In genomic region chr16:69563605-69564580, GRCh38 we compare ENCODE assay signal across 8 cellular contexts. TPM values are rescaled to one million over a fixed set of nuclear protein-coding genes. Genes with fewer than 3 reads are reported as not detected.
DNase-seq lines count a peak whose midpoint lies in the region; ATAC-seq and TF ChIP-seq lines count a peak whose summit lies in the region.

No MANE protein-coding gene starts in this region.

- H3K27me3 ChIP-seq in OCI-LY3 (ENCODE audit: low read depth, low read length) (no peaks in the 10 kb centered on the region), hepatocyte (no peaks in the 10 kb centered on the region)

- H3K9me2 ChIP-seq in hepatocyte (replicated peaks; ENCODE audit: insufficient read depth) = no peaks in the 10 kb centered on the region

- H4K20me1 ChIP-seq in OCI-LY3 (ENCODE audit: insufficient read depth, low read length) (peaks cover 11% of the 10 kb centered on the region), hepatocyte (ENCODE audit: insufficient read depth, poor library complexity, severe bottlenecking) (peaks cover 20% of the 10 kb centered on the region)

- peak overlapping the region; percentile 100 for H3K27ac Mint-ChIP-seq in activated T-cell treated with anti-CD3 and anti-CD28 coated beads, Interleukin-2, amount 50 U/mL, for 24 hours

- peak; percentile 43 for ATAC-seq in GM18499 (IDR thresholded peaks at IDR 0.05; ENCODE audit: insufficient read depth, unreplicated experiment)
- peak; percentile 40 for ATAC-seq in HG02870 (IDR thresholded peaks at IDR 0.05; ENCODE audit: unreplicated experiment)

- H2AFZ ChIP-seq in OCI-LY3 (ENCODE audit: low read depth, low read length) = no peak overlapping the region
- peak overlapping the region; percentile 1 for H2AFZ ChIP-seq in hepatocyte

- H3K36me3 Mint-ChIP-seq in activated T-cell treated with anti-CD3 and anti-CD28 coated beads, Interleukin-2, amount 50 U/mL, for 24 hours (ENCODE audit: low read depth) = peaks cover 32% of the 10 kb centered on the region

- H3K36me3 ChIP-seq in OCI-LY3 (replicated peaks; ENCODE audit: low read depth, low read length) = peaks cover 10% of the 10 kb centered on the region
- H3K36me3 ChIP-seq in hepatocyte (replicated peaks; ENCODE audit: insufficient read depth, low read depth) = no peaks in the 10 kb centered on the region

- H3K4me3 Mint-ChIP-seq in activated T-cell treated with anti-CD3 and anti-CD28 coated beads, Interleukin-2, amount 50 U/mL, for 24 hours = peak overlapping the region; percentile 86

- H3K79me2 ChIP-seq in OCI-LY3 (ENCODE audit: low read length) (peaks cover 40% of the 10 kb centered on the region), hepatocyte (peaks cover 44% of the 10 kb centered on the region)

- no peaks in the 10 kb centered on the region for H3K27me3 Mint-ChIP-seq in activated T-cell treated with anti-CD3 and anti-CD28 coated beads, Interleukin-2, amount 50 U/mL, for 24 hours

- no peaks in the 10 kb centered on the region for H3K9me3 ChIP-seq in OCI-LY3 (ENCODE audit: insufficient read depth, low read length)
- no peaks in the 10 kb centered on the region for H3K9me3 ChIP-seq in hepatocyte (ENCODE audit: low read depth)

- peak overlapping the region; percentile 77 for H3K4me2 ChIP-seq in OCI-LY3 (ENCODE audit: low read length)
- H3K4me2 ChIP-seq in hepatocyte = peak overlapping the region; percentile 72

- H3K9me3 Mint-ChIP-seq in activated T-cell treated with anti-CD3 and anti-CD28 coated beads, Interleukin-2, amount 50 U/mL, for 24 hours = no peaks in the 10 kb centered on the region

- H3K4me1 ChIP-seq in OCI-LY3 (ENCODE audit: low read length) (peaks cover 26% of the 10 kb centered on the region), hepatocyte (ENCODE audit: insufficient read depth) (peaks cover 20% of the 10 kb centered on the region)

- 67% methylated on average over 13 of the region's 13 CpGs for WGBS in hepatocyte (ENCODE audit: low lambda C conversion rate, missing lambda C conversion rate)

- DNase-seq in activated T-cell treated with anti-CD3 and anti-CD28 coated beads, Interleukin-2, amount 50 U/mL, for 24 hours = peak; percentile 60
- DNase-seq in hepatocyte (ENCODE audit: low spot score) (peak; percentile 13), NCI-H187 treated with DMSO at 0.1 percent for 48 hours (lab: John Stamatoyannopoulos, UW) (no peak), GM19238 (ENCODE audit: insufficient read length, low spot score) (no peak)
- DNase-seq in stimulated activated CD4-positive, alpha-beta T cell treated with anti-CD3 and anti-CD28 coated beads, Interleukin-4, amount 100 ng/mL, for 24 hours = peak; percentile 78

- H3K4me3 ChIP-seq in OCI-LY3 (ENCODE audit: low read length) (peak overlapping the region; percentile 95), hepatocyte (no peak overlapping the region)

- TF ChIP-seq CTCF in OCI-LY3 (IDR thresholded peaks at IDR 0.05; ENCODE audit: low read depth, low read length) (peak; percentile 66), hepatocyte (IDR thresholded peaks at IDR 0.05; ENCODE audit: poor library complexity) (no peak)

- peak overlapping the region; percentile 98 for H3K9ac ChIP-seq in OCI-LY3 (ENCODE audit: low read length)

- peak overlapping the region; percentile 95 for H3K27ac ChIP-seq in OCI-LY3 (ENCODE audit: low read length)
- H3K27ac ChIP-seq in hepatocyte = peak overlapping the region; percentile 96

- peaks cover 47% of the 10 kb centered on the region for H3K4me1 Mint-ChIP-seq in activated T-cell treated with anti-CD3 and anti-CD28 coated beads, Interleukin-2, amount 50 U/mL, for 24 hours (ENCODE audit: low read depth)

RNA-seq across cellular contexts. Expression of gene NFAT5, which starts 1.9 kb away (rescaled TPM):
- 30.7 and 37.7 TPM in 2 replicates for total RNA-seq in hepatocyte
- 8.6 and 9.2 TPM in 2 replicates for polyA plus RNA-seq in hepatocyte

Comparison
In these comparisons a context has a peak if more than half of its experiments do, and no peak if none do; other contexts are left out.
1. DNase-seq: peak in activated T-cell treated with anti-CD3 and anti-CD28 coated beads, Interleukin-2, amount 50 U/mL, for 24 hours (single experiment), hepatocyte (single experiment) and stimulated activated CD4-positive, alpha-beta T cell treated with anti-CD3 and anti-CD28 coated beads, Interleukin-4, amount 100 ng/mL, for 24 hours (single experiment); none in NCI-H187 treated with DMSO at 0.1 percent for 48 hours (single experiment) and GM19238 (single experiment).